ENCODE assay signal across 1 cellular context in genomic region chrX:37910186-37910585, GRCh38.
TF ChIP-seq lines count a peak whose summit lies in the region.

No MANE protein-coding gene starts in this region.

TF ChIP-seq in HEK293, 187 proteins besides CTCF, POLR2A, EP300 and RAD21 (continued from another document):
- TF ChIP-seq ZNF518A (tag by site-specific recombination; conservative IDR thresholded peaks at IDR 0.05; ENCODE audit: low read depth) = no peak
- TF ChIP-seq ZNF629 (tag by site-specific recombination; IDR thresholded peaks at IDR 0.05) = peak; percentile 36; the same call in 1 of the 2 replicates
- no peak for TF ChIP-seq TRIM28 (IDR thresholded peaks at IDR 0.05; ENCODE audit: borderline replicate concordance, low read length)
- TF ChIP-seq ZNF202 (tag by site-specific recombination; IDR thresholded peaks at IDR 0.05; ENCODE audit: borderline replicate concordance) = no peak
- no peak for TF ChIP-seq ZNF433 (tag by site-specific recombination; IDR thresholded peaks at IDR 0.05; ENCODE audit: low read depth)
- TF ChIP-seq ZBTB48 (tag by site-specific recombination; IDR thresholded peaks at IDR 0.05) = no peak
- TF ChIP-seq PRDM10 (tag by site-specific recombination; IDR thresholded peaks at IDR 0.05) = peak; percentile 27; the same call in 1 of the 2 replicates
- no peak for TF ChIP-seq GLIS1 (tag by site-specific recombination; IDR thresholded peaks at IDR 0.05)
- no peak for TF ChIP-seq ZNF354C (tag by site-specific recombination; IDR thresholded peaks at IDR 0.05; ENCODE audit: borderline replicate concordance, low read depth)
